ENCODE assay signal across 19 cellular contexts in genomic region chr9:36872641-36873040, GRCh38.
"Had no signal": no experiment of that assay in that cellular context is flagged by ENCODE, and none has a peak within 500 bp of the region (broad histone marks: within the 10 kb centered on the region; RNA-seq: fewer than 3 reads in every experiment).

No MANE protein-coding gene starts in this region.

- H3K9me3 ChIP-seq: adrenal gland, heart left ventricle, neutrophil, right lobe of liver, suprapubic skin, tibial artery had no signal

- H3K4me3 Mint-ChIP-seq: activated CD4-positive, alpha-beta memory T cell treated with anti-CD3 and anti-CD28 coated beads for 36 hours; activated CD4-positive, alpha-beta T cell treated with anti-CD3 and anti-CD28 coated beads, Interleukin-2, amount 10 ng/mL, durations not matched to agents 24 days and 14 days; activated naive CD4-positive, alpha-beta T cell treated with anti-CD3 and anti-CD28 coated beads for 36 hours; activated naive CD8-positive, alpha-beta T cell treated with anti-CD3 and anti-CD28 coated beads for 36 hours; activated T-helper 1 cell treated with anti-CD3 and anti-CD28 coated beads, Interleukin-12 subunit alpha, Interleukin-12 subunit beta, Interleukin-2, Interleukin-4 antibody, amounts not matched to agents 30 ng/mL and 10 ng/mL and 1 ng/mL, durations not matched to agents 14 hours and 24 hours and 36 hours; immature natural killer cell; nephron progenitor cell; T-helper 17 cell had no signal

- H3K36me3 ChIP-seq: adrenal gland, brain microvascular endothelial cell, heart left ventricle, neutrophil, right lobe of liver, suprapubic skin, tibial artery had no signal

- H3K36me3 Mint-ChIP-seq: activated CD4-positive, alpha-beta memory T cell treated with anti-CD3 and anti-CD28 coated beads for 36 hours; activated naive CD8-positive, alpha-beta T cell treated with anti-CD3 and anti-CD28 coated beads for 36 hours; immature natural killer cell had no signal

- H3K27ac Mint-ChIP-seq: activated CD4-positive, alpha-beta memory T cell treated with anti-CD3 and anti-CD28 coated beads for 36 hours; activated CD4-positive, alpha-beta T cell treated with anti-CD3 and anti-CD28 coated beads, Interleukin-2, amount 10 ng/mL, durations not matched to agents 24 days and 14 days; activated naive CD4-positive, alpha-beta T cell treated with anti-CD3 and anti-CD28 coated beads for 36 hours; activated T-helper 1 cell treated with anti-CD3 and anti-CD28 coated beads, Interleukin-12 subunit alpha, Interleukin-12 subunit beta, Interleukin-2, Interleukin-4 antibody, amounts not matched to agents 30 ng/mL and 10 ng/mL and 1 ng/mL, durations not matched to agents 14 hours and 24 hours and 36 hours; immature natural killer cell; nephron progenitor cell; progenitor cell of endocrine pancreas had no signal

- H3K4me1 Mint-ChIP-seq: activated naive CD8-positive, alpha-beta T cell treated with anti-CD3 and anti-CD28 coated beads for 36 hours; immature natural killer cell had no signal

- H3K4me1 ChIP-seq: heart left ventricle, suprapubic skin, tibial artery had no signal

- DNase-seq: cortex of kidney had no signal

- H3K9me3 Mint-ChIP-seq: activated CD4-positive, alpha-beta memory T cell treated with anti-CD3 and anti-CD28 coated beads for 36 hours; activated CD4-positive, alpha-beta T cell treated with anti-CD3 and anti-CD28 coated beads, Interleukin-2, amount 10 ng/mL, durations not matched to agents 24 days and 14 days; activated naive CD4-positive, alpha-beta T cell treated with anti-CD3 and anti-CD28 coated beads for 36 hours; activated naive CD8-positive, alpha-beta T cell treated with anti-CD3 and anti-CD28 coated beads for 36 hours; activated T-helper 1 cell treated with anti-CD3 and anti-CD28 coated beads, Interleukin-12 subunit alpha, Interleukin-12 subunit beta, Interleukin-2, Interleukin-4 antibody, amounts not matched to agents 30 ng/mL and 10 ng/mL and 1 ng/mL, durations not matched to agents 14 hours and 24 hours and 36 hours; immature natural killer cell had no signal

- H3K4me3 ChIP-seq: adrenal gland, heart left ventricle, right lobe of liver, skin epidermis, suprapubic skin, tibial artery had no signal

- H3K27ac ChIP-seq: adrenal gland, brain microvascular endothelial cell, heart left ventricle, neutrophil, right lobe of liver, skin epidermis, suprapubic skin, tibial artery, WERI-Rb-1 had no signal

- H3K27me3 ChIP-seq: adrenal gland, right lobe of liver had no signal
